16 cellular contexts compared by ENCODE assay signal in the genomic region with DNA sequence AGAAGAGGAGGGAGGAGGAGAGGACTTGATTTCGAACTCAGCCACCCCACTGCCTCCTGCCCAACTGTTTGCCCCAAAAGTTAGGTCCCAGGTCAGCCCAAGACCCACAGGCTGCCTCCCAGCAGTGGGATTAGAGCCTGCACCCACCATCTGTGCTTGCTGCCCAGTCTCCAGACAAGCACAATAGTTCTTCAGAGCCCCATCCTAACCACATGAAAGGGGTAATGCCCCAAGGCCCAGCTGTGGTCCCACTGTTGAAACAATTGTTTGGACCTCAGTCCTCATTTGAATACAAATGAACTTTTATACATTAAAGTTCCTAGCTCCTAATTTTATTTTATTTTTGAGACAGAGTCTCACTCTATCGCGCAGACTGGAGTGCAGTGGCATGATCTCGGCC. TPM values are rescaled to one million over a fixed set of nuclear protein-coding genes. Genes with fewer than 3 reads are reported as not detected.
DNase-seq lines count a peak whose midpoint lies in the region; FAIRE-seq and TF ChIP-seq lines count a peak whose summit lies in the region.
"Had no signal": no experiment of that assay in that cellular context is flagged by ENCODE, and none has a peak within 500 bp of the region (broad histone marks: within the 10 kb centered on the region; RNA-seq: fewer than 3 reads in every experiment).

No MANE protein-coding gene starts in this region.

- H3K36me3 ChIP-seq in KMS-11 (ENCODE audit: insufficient read depth) (no peaks in the 10 kb centered on the region), mesenchymal stem cell (ENCODE audit: control insufficient read depth in 1 of 2, insufficient read depth in 2 of 2, low read depth in 1 of 2, low read length in 2 of 2) (peaks cover 43 to 47% of the 10 kb centered on the region in 2 experiments)

- H3K79me1 ChIP-seq in mesenchymal stem cell (replicated peaks; ENCODE audit: low read length, poor library complexity, severe bottlenecking): peaks cover 12% of the 10 kb centered on the region

- TF ChIP-seq CTCF in KMS-11 (conservative IDR thresholded peaks at IDR 0.05; ENCODE audit: low read depth, low read length): no peak

- no peak overlapping the region for H3K18ac ChIP-seq in mesenchymal stem cell (ENCODE audit: low read depth in 1 of 2, low read length in 2 of 2)

- H3K27ac ChIP-seq in KMS-11 (peak overlapping the region; percentile 82), caudate nucleus (ENCODE audit: low read depth, low read length) (peak overlapping the region; percentile 67), mesenchymal stem cell (ENCODE audit: low read length, poor library complexity, severe bottlenecking) (no peak overlapping the region)

- H3K27me3 ChIP-seq in KMS-11 (ENCODE audit: insufficient read depth, low read depth) (no peaks in the 10 kb centered on the region), mesenchymal stem cell (ENCODE audit: control insufficient read depth in 1 of 2, insufficient read depth in 1 of 2, low read length in 2 of 2) (no peaks in the 10 kb centered on the region)

- no peaks in the 10 kb centered on the region for H4K20me1 ChIP-seq in KMS-11 (ENCODE audit: insufficient read depth)

- no peak overlapping the region for H3K4me3 ChIP-seq in KMS-11 (IDR thresholded peaks at IDR 0.05; ENCODE audit: insufficient read depth, low read depth, low read length)
- no peak overlapping the region for H3K4me3 ChIP-seq in mesenchymal stem cell (ENCODE audit: insufficient read depth in 1 of 2, low read depth in 1 of 2, low read length in 2 of 2)

- no peak for FAIRE-seq in GM19239 (lab: Jason Lieb, UNC)

- H3K4me1 ChIP-seq in KMS-11 (ENCODE audit: low read depth, poor library complexity, severe bottlenecking) (peaks cover 91% of the 10 kb centered on the region), mesenchymal stem cell (ENCODE audit: control insufficient read depth, insufficient read depth, low read depth, low read length) (peaks cover 2% of the 10 kb centered on the region)

- 96% methylated on average over 4 of the region's 4 CpGs for WGBS in mesenchymal stem cell

- H2BK120ac ChIP-seq in mesenchymal stem cell (ENCODE audit: low read depth, low read length): no peak overlapping the region

- no peak overlapping the region for H3K23ac ChIP-seq in mesenchymal stem cell (ENCODE audit: low read length in 2 of 2)

- H3K9ac ChIP-seq in KMS-11 (peak overlapping the region; percentile 43; the same call in 1 of the 2 replicates), mesenchymal stem cell (ENCODE audit: low read length) (no peak overlapping the region)

- no peak overlapping the region for H2BK15ac ChIP-seq in mesenchymal stem cell (ENCODE audit: low read depth, poor library complexity, severe bottlenecking)

- no peak overlapping the region for H2AK5ac ChIP-seq in mesenchymal stem cell (ENCODE audit: low read length, severe bottlenecking)

- H3K14ac ChIP-seq in mesenchymal stem cell (ENCODE audit: low read length in 2 of 2): no peak overlapping the region

- H2AFZ ChIP-seq in KMS-11 (ENCODE audit: low read depth) (no peak overlapping the region), mesenchymal stem cell (ENCODE audit: low read depth, low read length) (no peak overlapping the region)

- H3K79me2 ChIP-seq in KMS-11 (ENCODE audit: insufficient read depth, low read depth): peaks cover 2% of the 10 kb centered on the region; the same call in 1 of the 2 replicates

- no peak overlapping the region for H2BK5ac ChIP-seq in mesenchymal stem cell (ENCODE audit: low read depth, low read length, poor library complexity, severe bottlenecking)

- no peak overlapping the region for H2BK12ac ChIP-seq in mesenchymal stem cell (ENCODE audit: low read length in 2 of 2)

- no peak overlapping the region for H4K8ac ChIP-seq in mesenchymal stem cell (ENCODE audit: low read length)

- no peak overlapping the region for H3K4ac ChIP-seq in mesenchymal stem cell (ENCODE audit: low read depth in 1 of 2, low read length in 2 of 2)

- H3K4me2 ChIP-seq in KMS-11: peak overlapping the region; percentile 68
- no peak overlapping the region for H3K4me2 ChIP-seq in mesenchymal stem cell (ENCODE audit: low read length, poor library complexity, severe bottlenecking)

- no peak overlapping the region for H4K91ac ChIP-seq in mesenchymal stem cell (ENCODE audit: low read length)

- H3K9me3 ChIP-seq in mesenchymal stem cell (ENCODE audit: control insufficient read depth, low read length): no peaks in the 10 kb centered on the region
- H3K9me3 ChIP-seq: Caco-2 had no signal

- DNase-seq in caudate nucleus (lab: John Stamatoyannopoulos, UW): peak in 33 of 61 donors; percentile 6 to 81 (median 28)
- peak; percentile 38 for DNase-seq in midbrain (lab: John Stamatoyannopoulos, UW)
- DNase-seq in superior temporal gyrus (ENCODE audit: extremely low spot score): peak; percentile 77
- DNase-seq in mesenchymal stem cell: no peak
- DNase-seq in NCI-H2081 treated with DMSO at 0.1 percent for 48 hours (lab: John Stamatoyannopoulos, UW): no peak
- DNase-seq in GM19239 (ENCODE audit: insufficient read length, low spot score): no peak
- DNase-seq: AML-193; Caco-2; CD4-positive, CD25-positive, alpha-beta regulatory T cell; EL; HCEC 1CT; NCI-H187; NCI-H2171; NCI-H446 treated with DMSO at 0.1 percent for 48 hours; NCI-H774 had no signal

RNA-seq across cellular contexts. Expression of a gene that starts 5.4 kb away (rescaled TPM):
- polyA plus RNA-seq in mesenchymal stem cell (2013, experiment 1 of 2): 33.1 TPM
- 37.1 TPM for polyA plus RNA-seq in mesenchymal stem cell (2013, experiment 2 of 2)

RNA-seq across cellular contexts. Expression of a gene that starts 6.6 kb away (rescaled TPM):
- polyA plus RNA-seq in mesenchymal stem cell (2013, experiment 1 of 2): 46.7 TPM
- 47.0 TPM for polyA plus RNA-seq in mesenchymal stem cell (2013, experiment 2 of 2)

RNA-seq across cellular contexts. Expression of a gene that starts 6.8 kb away (rescaled TPM):
- polyA plus RNA-seq in mesenchymal stem cell (2013, experiment 1 of 2): 3.3 TPM
- polyA plus RNA-seq in mesenchymal stem cell (2013, experiment 2 of 2): 3.6 TPM

RNA-seq across cellular contexts. Expression of a gene that starts 21.0 kb away (rescaled TPM):
- polyA plus RNA-seq in mesenchymal stem cell (2013, experiment 1 of 2): 37.6 TPM
- polyA plus RNA-seq in mesenchymal stem cell (2013, experiment 2 of 2): 37.2 TPM

RNA-seq across cellular contexts. Expression of a gene that starts 26.9 kb away (rescaled TPM):
- 5.1 TPM for polyA plus RNA-seq in mesenchymal stem cell (2013, experiment 1 of 2)
- 5.0 TPM for polyA plus RNA-seq in mesenchymal stem cell (2013, experiment 2 of 2)

Comparison
In these comparisons a context has a peak if more than half of its experiments do, and no peak if none do; other contexts are left out.
1. DNase-seq: peak in caudate nucleus (33 of 61), midbrain (single experiment) and superior temporal gyrus (single experiment); none in mesenchymal stem cell (single experiment), NCI-H2081 treated with DMSO at 0.1 percent for 48 hours (single experiment) and GM19239 (single experiment).